In the genomic region with DNA sequence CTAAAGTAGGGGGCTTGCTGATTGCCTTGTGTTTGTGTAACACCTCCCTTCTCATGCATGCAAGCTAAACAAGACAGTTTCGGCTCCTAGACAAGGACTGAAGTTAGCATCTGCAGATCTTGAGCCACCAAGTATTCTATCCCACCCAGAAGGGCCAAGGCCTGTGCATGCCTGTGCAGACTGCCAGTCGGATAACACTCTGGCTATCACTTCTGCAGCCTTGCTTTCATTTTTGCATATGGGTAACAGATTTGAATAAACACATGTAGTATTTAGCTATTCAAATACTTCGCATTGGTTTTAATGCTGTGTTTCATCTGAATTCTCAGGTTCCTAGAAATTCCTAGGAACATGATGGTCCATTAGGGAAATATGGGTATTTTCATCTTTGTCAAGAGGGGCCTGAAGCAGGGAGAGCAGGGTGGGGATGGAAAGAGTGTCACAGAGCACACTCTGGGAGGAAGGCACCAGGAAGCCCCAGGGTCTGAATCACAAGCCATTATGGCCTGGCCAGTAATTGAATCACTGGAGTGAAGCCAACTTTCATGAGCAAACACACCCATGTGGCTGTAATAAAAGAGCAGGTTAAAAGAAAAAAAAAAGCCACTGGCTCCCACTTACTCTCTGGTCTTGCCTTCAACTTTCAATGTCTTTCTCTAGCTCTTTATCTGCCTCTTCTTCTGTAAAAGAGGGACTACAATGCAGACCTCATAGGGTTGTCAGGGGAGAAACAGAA, we compare ENCODE assay signal across 8 cellular contexts. TPM values are rescaled to one million over a fixed set of nuclear protein-coding genes. Genes with fewer than 3 reads are reported as not detected.
DNase-seq lines count a peak whose midpoint lies in the region; ATAC-seq, FAIRE-seq and TF ChIP-seq lines count a peak whose summit lies in the region.

No MANE protein-coding gene starts in this region.

- no peaks in the 10 kb centered on the region for H3K9me3 Mint-ChIP-seq in osteocyte (ENCODE audit: unreplicated experiment)

- H3K36me3 ChIP-seq in bronchial epithelial cell (ENCODE audit: control insufficient read depth, insufficient read depth, low read length), result no peaks in the 10 kb centered on the region

- H3K4me1 Mint-ChIP-seq in osteocyte (ENCODE audit: unreplicated experiment), result peaks cover 40% of the 10 kb centered on the region

- no peak for TF ChIP-seq CTCF in bronchial epithelial cell (IDR thresholded peaks at IDR 0.05; ENCODE audit: insufficient read depth, low read length, severe bottlenecking)
- no peak for TF ChIP-seq CTCF in osteocyte (IDR thresholded peaks at IDR 0.05)

- no peaks in the 10 kb centered on the region for H3K27me3 Mint-ChIP-seq in osteocyte (ENCODE audit: unreplicated experiment)

- ATAC-seq in GM19324 (IDR thresholded peaks at IDR 0.05; ENCODE audit: low FRiP score, unreplicated experiment) (peak; percentile 53), HG03280 (IDR thresholded peaks at IDR 0.05; ENCODE audit: unreplicated experiment) (no peak), HG03045 (IDR thresholded peaks at IDR 0.05; ENCODE audit: unreplicated experiment) (no peak)

- peaks cover 4% of the 10 kb centered on the region for H3K36me3 Mint-ChIP-seq in osteocyte (ENCODE audit: unreplicated experiment)

- H3K4me3 ChIP-seq in bronchial epithelial cell (ENCODE audit: low read depth, low read length), result no peak overlapping the region

- no peak for FAIRE-seq in bronchial epithelial cell (lab: Jason Lieb, UNC)

- H3K27me3 ChIP-seq in bronchial epithelial cell (ENCODE audit: control insufficient read depth, insufficient read depth, low read length), result no peaks in the 10 kb centered on the region

- peak overlapping the region; percentile 48 for H3K27ac Mint-ChIP-seq in osteocyte (ENCODE audit: unreplicated experiment)

- DNase-seq in NCI-H2196 (lab: John Stamatoyannopoulos, UW; ENCODE audit: unreplicated experiment) (peak; percentile 66), bronchial epithelial cell (ENCODE audit: low read depth) (peak; percentile 87), osteocyte (ENCODE audit: extremely low spot score, unreplicated experiment) (peak; percentile 27), HuH-7.5 (ENCODE audit: low spot score) (no peak), OCI-M2 (lab: John Stamatoyannopoulos, UW; ENCODE audit: unreplicated experiment) (no peak)

- no peak overlapping the region for H3K4me3 Mint-ChIP-seq in osteocyte (ENCODE audit: unreplicated experiment)

RNA-seq across cellular contexts. Expression of a gene that starts 28.2 kb away (rescaled TPM):
- total RNA-seq in bronchial epithelial cell, result 107 and 146 TPM in 2 replicates
- total RNA-seq in osteocyte, result 43.3 and 45.3 TPM in 2 replicates

Comparison
In these comparisons a context has a peak if more than half of its experiments do, and no peak if none do; other contexts are left out.
1. DNase-seq: peak in NCI-H2196 (single experiment), bronchial epithelial cell (single experiment) and osteocyte (single experiment); none in HuH-7.5 (single experiment) and OCI-M2 (single experiment).